In the genomic region with DNA sequence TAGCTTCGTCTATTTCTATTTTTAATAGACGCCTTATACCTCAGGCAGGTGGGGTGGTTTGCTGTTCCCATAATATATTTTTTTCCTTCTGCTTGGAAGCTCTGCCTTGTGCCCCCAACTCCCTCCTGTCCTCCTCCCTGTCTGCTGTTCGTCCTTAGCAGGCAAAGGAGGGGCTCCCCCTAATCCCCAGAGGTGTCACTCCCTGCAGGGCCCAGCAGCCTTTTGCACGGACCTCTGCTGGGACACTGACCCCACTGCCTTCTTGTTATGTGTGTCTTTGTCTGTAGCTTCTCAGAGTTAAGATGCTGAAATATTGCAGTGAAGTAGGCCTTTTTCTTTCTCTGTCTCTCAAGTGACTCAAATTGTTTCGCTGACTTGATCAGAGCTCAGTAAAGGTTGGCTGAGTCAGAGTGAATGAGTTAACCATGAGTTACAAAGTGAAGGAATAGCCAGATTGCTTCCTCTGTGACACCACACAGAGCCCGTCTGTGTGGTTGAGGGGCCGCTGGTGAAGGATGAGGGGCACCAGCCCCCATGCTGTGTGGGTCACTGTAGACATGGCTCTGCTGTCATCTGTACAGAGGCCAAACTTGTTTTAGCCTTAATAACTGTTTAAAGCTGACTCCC, we compare ENCODE assay signal across 9 cellular contexts. TPM values are rescaled to one million over a fixed set of nuclear protein-coding genes. Genes with fewer than 3 reads are reported as not detected.
A peak's percentile ranks its signal among the peaks of the same experiment; 100 is the strongest.
DNase-seq lines count a peak whose midpoint lies in the region; ATAC-seq and TF ChIP-seq lines count a peak whose summit lies in the region.
"Had no signal": no experiment of that assay in that cellular context is flagged by ENCODE, and none has a peak within 500 bp of the region (broad histone marks: within the 10 kb centered on the region; RNA-seq: fewer than 3 reads in every experiment).

No MANE protein-coding gene starts in this region.

- DNase-seq in activated B cell treated with CpG ODN at 0.5 μM for 24 hours, result no peak
- peak; percentile 9 for DNase-seq in nephron progenitor cell
- no peak for DNase-seq in superior temporal gyrus (ENCODE audit: extremely low spot score)
- DNase-seq in NCI-H1092 (lab: John Stamatoyannopoulos, UW), result no peak
- DNase-seq in NCI-H1930 (lab: John Stamatoyannopoulos, UW), result no peak
- no peak for DNase-seq in NCI-H526 (lab: John Stamatoyannopoulos, UW)
- DNase-seq: heart right ventricle had no signal

- H3K27me3 Mint-ChIP-seq in activated B cell treated with CpG ODN at 0.5 μM for 24 hours, result no peaks in the 10 kb centered on the region
- H3K27me3 Mint-ChIP-seq in nephron progenitor cell (ENCODE audit: low read depth, poor library complexity), result peaks cover 9% of the 10 kb centered on the region

- CTCF ChIA-PET in activated B cell treated with CpG ODN at 0.5 μM for 24 hours (lab: Charles Lee), result interaction anchor here (0.8 to 2.0 kb wide), 3 partner anchors 30 to 79 kb away, joined by 3 to 6 read pairs (median 3); no protein-coding TSS in a partner anchor

- H3K4me1 Mint-ChIP-seq in activated B cell treated with CpG ODN at 0.5 μM for 24 hours (peaks cover 61% of the 10 kb centered on the region), nephron progenitor cell (peaks cover 27% of the 10 kb centered on the region)

- H3K4me3 Mint-ChIP-seq in activated B cell treated with CpG ODN at 0.5 μM for 24 hours, result peak overlapping the region; percentile 57
- peak overlapping the region; percentile 28 for H3K4me3 Mint-ChIP-seq in nephron progenitor cell

- intact Hi-C loops in activated B cell treated with CpG ODN at 0.5 μM for 24 hours (cut with micrococcal nuclease), result loop anchor here (1.0 kb wide), 1 partner anchor 29 kb away; no protein-coding TSS in a partner anchor

- H3K9me3 Mint-ChIP-seq in activated B cell treated with CpG ODN at 0.5 μM for 24 hours, result no peaks in the 10 kb centered on the region
- H3K9me3 Mint-ChIP-seq in nephron progenitor cell, result no peaks in the 10 kb centered on the region

- H3K36me3 Mint-ChIP-seq in activated B cell treated with CpG ODN at 0.5 μM for 24 hours (ENCODE audit: low read depth) (peaks cover 20% of the 10 kb centered on the region), nephron progenitor cell (ENCODE audit: low read depth) (no peaks in the 10 kb centered on the region)

- peak overlapping the region; percentile 89 for H3K27ac Mint-ChIP-seq in activated B cell treated with CpG ODN at 0.5 μM for 24 hours
- H3K27ac Mint-ChIP-seq in nephron progenitor cell, result peak overlapping the region; percentile 19

- POLR2A ChIA-PET in activated B cell treated with CpG ODN at 0.5 μM for 24 hours (lab: Charles Lee), result interaction anchor here (0.8 to 4.2 kb wide), 6 partner anchors 25 to 137 kb away, joined by 3 to 47 read pairs (median 6); a partner anchor contains a TSS

- TF ChIP-seq CTCF in activated B cell treated with CpG ODN at 0.5 μM for 24 hours (IDR thresholded peaks at IDR 0.05) (no peak), nephron progenitor cell (IDR thresholded peaks at IDR 0.05) (no peak)

- ATAC-seq in GM18502 (IDR thresholded peaks at IDR 0.05; ENCODE audit: poor library complexity, unreplicated experiment) (peak; percentile 69), HG02588 (IDR thresholded peaks at IDR 0.05; ENCODE audit: unreplicated experiment) (peak; percentile 56), activated B cell treated with CpG ODN at 0.5 μM for 24 hours (ENCODE audit: low read depth) (peak; percentile 61)

RNA-seq across cellular contexts. Expression of a gene that starts 47.7 kb away (rescaled TPM):
- 44.2 and 53.8 TPM in 2 replicates for total RNA-seq in activated B cell treated with CpG ODN at 0.5 μM for 24 hours
